ENCODE assay signal across 8 cellular contexts in genomic region chr20:31570021-31570463, GRCh38.
DNase-seq lines count a peak whose midpoint lies in the region; ATAC-seq and TF ChIP-seq lines count a peak whose summit lies in the region.

No MANE protein-coding gene starts in this region.

- H4K20me1 ChIP-seq in MM.1S (ENCODE audit: insufficient read depth, low read length): no peaks in the 10 kb centered on the region

- ATAC-seq in GM19452 (IDR thresholded peaks at IDR 0.05; ENCODE audit: unreplicated experiment): no peak

- H3K9ac ChIP-seq in parathyroid adenoma: no peak overlapping the region
- H3K9ac ChIP-seq in MM.1S (ENCODE audit: low read length): no peak overlapping the region

- no peaks in the 10 kb centered on the region for H3K27me3 ChIP-seq in parathyroid adenoma (ENCODE audit: control insufficient read depth, insufficient read depth, low read length)
- H3K27me3 ChIP-seq in MM.1S (replicated peaks; ENCODE audit: insufficient read depth, low read length): no peaks in the 10 kb centered on the region

- no peak overlapping the region for H3K4me2 ChIP-seq in parathyroid adenoma (ENCODE audit: low read length)
- H3K4me2 ChIP-seq in MM.1S (ENCODE audit: low read depth, low read length): no peak overlapping the region

- no peaks in the 10 kb centered on the region for H3K36me3 ChIP-seq in parathyroid adenoma (ENCODE audit: control insufficient read depth, insufficient read depth, low read length)
- no peaks in the 10 kb centered on the region; the same call in 1 of the 2 replicates for H3K36me3 ChIP-seq in MM.1S (replicated peaks; ENCODE audit: insufficient read depth, low read length)

- H3K4me1 ChIP-seq in parathyroid adenoma: peaks cover 6% of the 10 kb centered on the region
- H3K4me1 ChIP-seq in MM.1S (ENCODE audit: low read length): peaks cover 51% of the 10 kb centered on the region

- H3K9me3 ChIP-seq in parathyroid adenoma (ENCODE audit: control insufficient read depth, low read length) (no peaks in the 10 kb centered on the region), MM.1S (replicated peaks; ENCODE audit: insufficient read depth, low read length) (no peaks in the 10 kb centered on the region)

- H3K79me2 ChIP-seq in parathyroid adenoma: no peaks in the 10 kb centered on the region
- peaks cover 6% of the 10 kb centered on the region; the same call in 1 of the 2 replicates for H3K79me2 ChIP-seq in MM.1S (ENCODE audit: low read length)

- H2AFZ ChIP-seq in parathyroid adenoma (no peak overlapping the region), MM.1S (ENCODE audit: low read length) (no peak overlapping the region)

- H3K4me3 ChIP-seq in AG09309 (ENCODE audit: control insufficient read depth, low read depth, low read length): no peak overlapping the region
- H3K4me3 ChIP-seq in parathyroid adenoma (ENCODE audit: low read depth, low read length): no peak overlapping the region
- H3K4me3 ChIP-seq in MM.1S (ENCODE audit: low read length): no peak overlapping the region

- H3F3A ChIP-seq in MM.1S (ENCODE audit: insufficient read depth, low read length): peaks cover 54% of the 10 kb centered on the region

- TF ChIP-seq CTCF in AG09309 (IDR thresholded peaks at IDR 0.05; ENCODE audit: control insufficient read depth, insufficient read depth, low read depth, low read length, missing control alignments) (peak; percentile 21), parathyroid adenoma (IDR thresholded peaks at IDR 0.05) (no peak), MM.1S (IDR thresholded peaks at IDR 0.05; ENCODE audit: low read length) (no peak)

- H3K27ac ChIP-seq in epithelial cell of prostate (peak overlapping the region; percentile 99), parathyroid adenoma (peak overlapping the region; percentile 40), MM.1S (ENCODE audit: low read length) (no peak overlapping the region)

- no peak for DNase-seq in AG09309 (ENCODE audit: low read depth)
- peak; percentile 60 for DNase-seq in NCI-H2029 treated with DMSO at 0.1 percent for 48 hours (lab: John Stamatoyannopoulos, UW)
- DNase-seq in epithelial cell of prostate (ENCODE audit: low read depth, low spot score): no peak
- DNase-seq in putamen (ENCODE audit: low spot score): no peak
- DNase-seq in MM.1S: no peak
- DNase-seq in LoVo (ENCODE audit: low spot score): no peak

- H3K9me2 ChIP-seq in MM.1S (replicated peaks; ENCODE audit: insufficient read depth, low read length): no peaks in the 10 kb centered on the region
